24 cellular contexts compared by ENCODE assay signal in genomic region chr6:142002825-142003405, GRCh38.
"Had no signal": no experiment of that assay in that cellular context is flagged by ENCODE, and none has a peak within 500 bp of the region (broad histone marks: within the 10 kb centered on the region; RNA-seq: fewer than 3 reads in every experiment).

No MANE protein-coding gene starts in this region.

- H3K9me3 ChIP-seq: adrenal gland, body of pancreas, esophagus squamous epithelium, neutrophil, ovary, uterus had no signal

- DNase-seq: activated CD4-positive, alpha-beta T cell treated with anti-CD3 and anti-CD28 coated beads for 48 hours; activated CD4-positive, alpha-beta T cell treated with anti-CD3 and anti-CD28 coated beads, Interleukin-2, amount 50 U/mL, for 48 hours; activated CD8-positive, alpha-beta memory T cell treated with anti-CD3 and anti-CD28 coated beads for 24 hours; activated effector memory CD4-positive, alpha-beta T cell treated with Interleukin-2 at 50 U/mL for 16 hours; activated naive CD4-positive, alpha-beta T cell treated with Interleukin-2 at 50 U/mL for 16 hours; activated naive CD8-positive, alpha-beta T cell treated with anti-CD3 and anti-CD28 coated beads for 36 hours; adrenal gland; aorta; body of pancreas; dermis blood vessel endothelial cell; effector CD4-positive, alpha-beta T cell; esophagus squamous epithelium; left ventricle myocardium superior; nephron progenitor cell; ovary; sigmoid colon; small intestine; stimulated activated CD4-positive, alpha-beta T cell treated with anti-CD3 and anti-CD28 coated beads, Interleukin-4, amount 100 ng/mL, for 24 hours; uterus had no signal

- H3K4me3 ChIP-seq: adrenal gland, body of pancreas, esophagus squamous epithelium, ovary, sigmoid colon, thoracic aorta, uterus had no signal

- H3K36me3 ChIP-seq: adrenal gland, esophagus squamous epithelium, neutrophil, ovary, sigmoid colon, thoracic aorta had no signal

- H3K4me1 ChIP-seq: adrenal gland, body of pancreas, esophagus squamous epithelium, sigmoid colon, uterus had no signal

- H3K27ac ChIP-seq: adrenal gland, body of pancreas, esophagus squamous epithelium, neutrophil, ovary, sigmoid colon, thoracic aorta, uterus, VCaP had no signal

- ATAC-seq: activated CD4-positive, CD25-positive, alpha-beta regulatory T cell treated with anti-CD3 and anti-CD28 coated beads, Interleukin-2, amount 50 U/mL, for 24 hours; body of pancreas; left ventricle myocardium superior; stimulated activated effector memory CD8-positive, alpha-beta T cell treated with anti-CD3 and anti-CD28 coated beads, Interleukin-12 subunit alpha, Interleukin-12 subunit beta, amount 100 ng/mL, for 72 hours had no signal

- H3K27me3 ChIP-seq: adrenal gland, body of pancreas, esophagus squamous epithelium, neutrophil, ovary, sigmoid colon, uterus had no signal
